In the genomic region with DNA sequence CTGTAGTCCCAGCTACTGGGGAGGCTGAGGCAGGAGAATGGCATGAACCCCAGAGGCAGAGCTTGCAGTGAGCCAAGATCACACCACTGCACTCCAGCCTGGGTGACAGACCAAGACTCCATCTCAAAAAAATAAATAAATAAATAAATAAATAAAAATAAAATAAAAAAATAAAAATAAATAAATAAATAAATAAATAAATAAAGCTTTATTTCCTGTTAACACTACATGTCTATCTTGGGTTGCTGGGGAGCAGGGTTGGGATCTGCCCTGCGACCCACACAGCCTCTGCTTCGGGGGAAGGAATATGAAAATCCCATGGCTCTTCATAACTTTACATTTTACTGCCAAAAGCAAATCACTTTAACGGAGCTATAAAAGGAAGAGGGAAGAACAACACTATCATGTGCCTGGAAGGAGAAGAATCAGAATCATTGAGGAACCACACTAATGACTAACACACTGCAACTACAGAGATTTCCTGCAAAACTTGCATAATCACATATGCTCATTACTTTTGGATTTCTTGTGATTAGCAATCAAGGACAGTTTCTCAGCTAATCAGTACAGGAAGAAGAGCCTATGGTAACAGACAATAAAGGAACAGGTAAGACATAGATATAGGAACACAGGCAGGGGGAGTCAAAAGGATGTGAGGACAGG, we compare ENCODE assay signal across 18 cellular contexts.
A peak's percentile ranks its signal among the peaks of the same experiment; 100 is the strongest.
DNase-seq lines count a peak whose midpoint lies in the region; TF ChIP-seq lines count a peak whose summit lies in the region.
"Had no signal": no experiment of that assay in that cellular context is flagged by ENCODE, and none has a peak within 500 bp of the region (broad histone marks: within the 10 kb centered on the region; RNA-seq: fewer than 3 reads in every experiment).

No MANE protein-coding gene starts in this region.

- intact Hi-C loops in colonic mucosa (cut with DNase I) = no loop called here

- no peak overlapping the region for H3K9ac ChIP-seq in colonic mucosa (ENCODE audit: low read depth in 2 of 2, low read length in 2 of 2)
- H3K9ac ChIP-seq: KMS-11 had no signal

- no peak for TF ChIP-seq CTCF in colonic mucosa (IDR thresholded peaks at IDR 0.05)

- no peaks in the 10 kb centered on the region for H3K36me3 ChIP-seq in colonic mucosa
- H3K36me3 ChIP-seq: vagina had no signal

- no peaks in the 10 kb centered on the region for H3K9me3 ChIP-seq in colonic mucosa
- H3K9me3 ChIP-seq: vagina had no signal

- no peaks in the 10 kb centered on the region for H3K4me1 ChIP-seq in colonic mucosa
- H3K4me1 ChIP-seq: vagina had no signal

- peak overlapping the region; percentile 2 for H3K27ac ChIP-seq in colonic mucosa
- H3K27ac ChIP-seq: KMS-11, SK-N-MC, vagina had no signal

- no peak overlapping the region for H3K4me3 ChIP-seq in colonic mucosa
- H3K4me3 ChIP-seq: SK-N-MC, vagina had no signal

- no peaks in the 10 kb centered on the region for H3K27me3 ChIP-seq in colonic mucosa
- H3K27me3 ChIP-seq: vagina had no signal

- DNase-seq in COLO829 (ENCODE audit: low spot score) (peak; percentile 42), NOMO-1 treated with dmso at 0.1 percent for 144 hours (lab: John Stamatoyannopoulos, UW; ENCODE audit: unreplicated experiment) (peak; percentile 71), colonic mucosa (no peak), medulla oblongata (ENCODE audit: extremely low spot score) (peak; percentile 16), NCI-H146 treated with DMSO at 0.1 percent for 48 hours (lab: John Stamatoyannopoulos, UW; ENCODE audit: unreplicated experiment) (no peak), globus pallidus (ENCODE audit: low spot score) (no peak), HuH-7.5 (ENCODE audit: low spot score) (no peak)
- no peak for DNase-seq in activated effector memory CD4-positive, alpha-beta T cell treated with anti-CD3 and anti-CD28 coated beads, Interleukin-2, amount 50 U/mL, for 16 hours
- DNase-seq: activated CD4-positive, CD25-positive, alpha-beta regulatory T cell; activated CD8-positive, alpha-beta T cell treated with anti-CD3 and anti-CD28 coated beads, Interleukin-2, amount 10 ng/mL, durations not matched to agents 7 days and 5 days; activated T-cell treated with anti-CD3 and anti-CD28 coated beads, Interleukin-2, amount 50 U/mL, for 4 hours; CD4-positive, alpha-beta memory T cell; NCI-H1417; NCI-H526 treated with DMSO at 0.1 percent for 48 hours; stimulated activated CD4-positive, alpha-beta T cell treated with anti-CD3 and anti-CD28 coated beads, Interleukin-15, amount 100 ng/mL, for 24 hours had no signal

Comparison
In these comparisons a context has a peak if more than half of its experiments do, and no peak if none do; other contexts are left out.
1. DNase-seq: peak in COLO829 (single experiment), NOMO-1 treated with dmso at 0.1 percent for 144 hours (single experiment) and medulla oblongata (single experiment); none in colonic mucosa (single experiment), NCI-H146 treated with DMSO at 0.1 percent for 48 hours (single experiment), activated effector memory CD4-positive, alpha-beta T cell treated with anti-CD3 and anti-CD28 coated beads, Interleukin-2, amount 50 U/mL, for 16 hours (single experiment), globus pallidus (single experiment) and HuH-7.5 (single experiment).